ENCODE assay signal across 9 cellular contexts in the genomic region with DNA sequence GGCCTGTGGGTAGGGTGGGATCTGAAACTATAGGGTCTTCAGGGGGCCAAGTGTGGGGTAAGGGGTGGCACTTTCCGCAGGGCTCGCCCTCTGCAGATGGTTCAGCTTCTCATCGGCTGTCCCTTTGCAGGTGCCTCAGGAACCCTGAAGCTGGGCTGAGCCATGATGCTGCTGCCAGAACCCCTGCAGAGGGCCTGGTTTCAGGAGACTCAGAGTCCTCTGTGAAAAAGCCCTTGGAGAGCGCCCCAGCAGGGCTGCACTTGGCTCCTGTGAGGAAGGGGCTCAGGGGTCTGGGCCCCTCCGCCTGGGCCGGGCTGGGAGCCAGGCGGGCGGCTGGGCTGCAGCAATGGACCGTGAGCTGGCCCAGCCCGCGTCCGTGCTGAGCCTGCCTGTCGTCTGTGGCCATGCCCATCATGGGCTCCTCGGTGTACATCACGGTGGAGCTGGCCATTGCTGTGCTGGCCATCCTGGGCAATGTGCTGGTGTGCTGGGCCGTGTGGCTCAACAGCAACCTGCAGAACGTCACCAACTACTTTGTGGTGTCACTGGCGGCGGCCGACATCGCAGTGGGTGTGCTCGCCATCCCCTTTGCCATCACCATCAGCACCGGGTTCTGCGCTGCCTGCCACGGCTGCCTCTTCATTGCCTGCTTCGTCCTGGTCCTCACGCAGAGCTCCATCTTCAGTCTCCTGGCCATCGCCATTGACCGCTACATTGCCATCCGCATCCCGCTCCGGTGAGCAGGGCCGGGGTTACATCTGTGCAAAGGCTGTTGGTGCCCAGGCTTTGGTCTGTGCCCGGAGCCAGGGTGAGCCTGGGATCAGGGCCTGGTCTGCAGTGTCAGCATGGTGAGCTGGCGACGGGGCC. TPM values are rescaled to one million over a fixed set of nuclear protein-coding genes. Genes with fewer than 3 reads are reported as not detected.
DNase-seq lines count a peak whose midpoint lies in the region; ATAC-seq, FAIRE-seq and TF ChIP-seq lines count a peak whose summit lies in the region.
"Had no signal": no experiment of that assay in that cellular context is flagged by ENCODE, and none has a peak within 500 bp of the region (broad histone marks: within the 10 kb centered on the region; RNA-seq: fewer than 3 reads in every experiment).

No MANE protein-coding gene starts in this region.

- RAD21 ChIA-PET in GM12878 (lab: Charles Lee; ENCODE audit: unreplicated experiment) = interaction anchor here (0.6 to 8.1 kb wide), 4 partner anchors 8 to 90 kb away, joined by 3 to 111 read pairs (median 5); no protein-coding TSS in a partner anchor

- peaks cover 74% of the 10 kb centered on the region for H3K79me2 ChIP-seq in GM12878 (ENCODE audit: control insufficient read depth, insufficient read depth, low read length)

- H3K23ac ChIP-seq in IMR-90 (ENCODE audit: low read depth, low read length) = no peak overlapping the region

- H4K91ac ChIP-seq in IMR-90 (ENCODE audit: insufficient read depth, low read depth, low read length) = no peak overlapping the region

- peak overlapping the region in 2 of 3 donors; percentile 88 to 92 for H3K27ac Mint-ChIP-seq in CD4-positive, CD25-positive, alpha-beta regulatory T cell
- H3K27ac Mint-ChIP-seq in natural killer cell = peak overlapping the region; percentile 91 to 93
- H3K27ac Mint-ChIP-seq: nephron progenitor cell had no signal

- H3K56ac ChIP-seq in IMR-90 (ENCODE audit: extremely low read depth, insufficient read depth, low read length) = no peak overlapping the region

- H4K20me1 ChIP-seq in IMR-90 (ENCODE audit: insufficient read depth, low read length) (no peaks in the 10 kb centered on the region; the same call in 1 of the 2 replicates), GM12878 (ENCODE audit: control insufficient read depth, insufficient read depth) (no peaks in the 10 kb centered on the region)

- WGBS in IMR-90 (ENCODE audit: extremely low coverage in 2 of 2, insufficient read length in 1 of 2), 2 experiments = 92% methylated on average over 36 of the region's 36 CpGs; no CpG with 5 or more reads in 1 of the 2 experiments
- WGBS in GM12878 (ENCODE audit: insufficient coverage, insufficient replicate concordance, low lambda C conversion rate, missing lambda C conversion rate) = 89% methylated on average over 33 of the region's 36 CpGs

- H3K27me3 Mint-ChIP-seq in CD4-positive, CD25-positive, alpha-beta regulatory T cell = peaks cover 2% of the 10 kb centered on the region
- H3K27me3 Mint-ChIP-seq in natural killer cell (ENCODE audit: low read depth in 2 of 2) = no peaks in the 10 kb centered on the region

- CTCF ChIA-PET in IMR-90 (lab: Yijun Ruan, JAX) = no interaction called here
- CTCF ChIA-PET in GM12878 (lab: Yijun Ruan, JAX) = interaction anchor here (1.9 to 19.9 kb wide), 3 partner anchors 9 to 88 kb away, joined by 9 to 332 read pairs (median 9); no protein-coding TSS in a partner anchor

- TF ChIP-seq EP300 in GM12878 (IDR thresholded peaks at IDR 0.05; ENCODE audit: borderline replicate concordance in 1 of 2, control insufficient read depth in 1 of 2, low read depth in 2 of 2, low read length in 2 of 2) = no peak

- BruUV-seq in IMR-90 (replicated peaks; lab: Mats Ljungman, UMichigan) (no TSS peak), GM12878 (replicated peaks; lab: Mats Ljungman, UMichigan) (TSS peak; percentile 91)

- H2AFZ ChIP-seq in IMR-90 (replicated peaks; ENCODE audit: low read length, poor library complexity) = peak overlapping the region; percentile 73
- no peak overlapping the region for H2AFZ ChIP-seq in GM12878 (ENCODE audit: control insufficient read depth, low read depth, low read length)

- intact Hi-C loops in IMR-90 (cut with micrococcal nuclease) (no loop called here), GM12878 (cut with micrococcal nuclease; ENCODE audit: unreplicated experiment) (loop anchor here (10.0 kb wide), 1 partner anchor 108 kb away; no protein-coding TSS in a partner anchor), natural killer cell (cut with micrococcal nuclease) (no loop called here)

- H3K4me3 ChIP-seq in CD4-positive, CD25-positive, alpha-beta regulatory T cell (ENCODE audit: low read depth, low read length) = no peak overlapping the region
- H3K4me3 ChIP-seq in IMR-90 (ENCODE audit: insufficient read depth, low read depth, low read length) (no peak overlapping the region), GM12878 (peak overlapping the region; percentile 56; the same call in 1 of the 2 replicates), coronary artery (no peak overlapping the region)

- H3K4me3 Mint-ChIP-seq in CD4-positive, CD25-positive, alpha-beta regulatory T cell = peak overlapping the region in 2 of 4 donors; percentile 79 to 85
- H3K4me3 Mint-ChIP-seq in natural killer cell = no peak overlapping the region
- H3K4me3 Mint-ChIP-seq: nephron progenitor cell had no signal

- POLR2A ChIA-PET in IMR-90 (lab: Charles Lee; ENCODE audit: unreplicated experiment) (no interaction called here), GM12878 (lab: Charles Lee) (interaction anchor here (0.5 to 3.6 kb wide), 6 partner anchors 34 to 145 kb away, joined by 3 to 48 read pairs (median 4); no protein-coding TSS in a partner anchor)

- no peak overlapping the region for H3K14ac ChIP-seq in IMR-90 (replicated peaks; ENCODE audit: low read depth, low read length)

- in situ Hi-C loops in IMR-90 (cut with MboI; ENCODE audit: low sequenced_read_pairs) = no loop called here
- in situ Hi-C loops in GM12878 (cut with MboI) = loop anchor here (5.0 kb wide), 1 partner anchor 84 kb away; no protein-coding TSS in a partner anchor

- H3K9ac ChIP-seq in IMR-90 (ENCODE audit: low read depth, low read length) (no peak overlapping the region), GM12878 (ENCODE audit: control insufficient read depth, insufficient read depth, low read length) (peak overlapping the region; percentile 59)

- no peak overlapping the region for H3K4me2 ChIP-seq in IMR-90 (ENCODE audit: low read depth, low read length)
- peak overlapping the region; percentile 83 for H3K4me2 ChIP-seq in GM12878 (ENCODE audit: control insufficient read depth, insufficient read depth)

- ATAC-seq in CD4-positive, CD25-positive, alpha-beta regulatory T cell (ENCODE audit: low read depth in 2 of 2) = no peak
- ATAC-seq in IMR-90 (ENCODE audit: low read depth) (no peak), GM12878 (no peak), natural killer cell (no peak), HG02870 (IDR thresholded peaks at IDR 0.05; ENCODE audit: unreplicated experiment) (no peak), HG03196 (IDR thresholded peaks at IDR 0.05; ENCODE audit: unreplicated experiment) (no peak)

- H4K5ac ChIP-seq in IMR-90 (ENCODE audit: low read depth, low read length) = no peak overlapping the region

- no peak overlapping the region for H2BK120ac ChIP-seq in IMR-90 (ENCODE audit: low read depth, low read length)

- no peaks in the 10 kb centered on the region for H3K79me1 ChIP-seq in IMR-90 (ENCODE audit: low read depth in 1 of 2, low read length in 2 of 2)

- peak overlapping the region; percentile 97 for H3K27ac ChIP-seq in CD4-positive, CD25-positive, alpha-beta regulatory T cell (ENCODE audit: insufficient read depth, low read length, poor library complexity, severe bottlenecking)
- H3K27ac ChIP-seq in IMR-90 (ENCODE audit: insufficient read depth, low read length) (no peak overlapping the region), GM12878 (ENCODE audit: control insufficient read depth, insufficient read depth) (peak overlapping the region; percentile 90), coronary artery (peak overlapping the region in 1 of 2 donors; percentile 75)

- H3K18ac ChIP-seq in IMR-90 (ENCODE audit: low read depth, low read length) = no peak overlapping the region

- H2BK5ac ChIP-seq in IMR-90 (ENCODE audit: low read depth, low read length, poor library complexity, severe bottlenecking) = no peak overlapping the region

- peaks cover 100% of the 10 kb centered on the region for H3K4me1 ChIP-seq in CD4-positive, CD25-positive, alpha-beta regulatory T cell (ENCODE audit: control insufficient read depth, insufficient read depth, low read length, poor library complexity, severe bottlenecking)
- peaks cover 12% of the 10 kb centered on the region for H3K4me1 ChIP-seq in IMR-90 (ENCODE audit: control insufficient read depth, insufficient read depth, low read length)
- peaks cover 81% of the 10 kb centered on the region for H3K4me1 ChIP-seq in GM12878 (ENCODE audit: control insufficient read depth, insufficient read depth, low read length)

- peaks cover 2% of the 10 kb centered on the region for H3K9me1 ChIP-seq in IMR-90 (ENCODE audit: insufficient read depth, low read length)

- no peak overlapping the region for H2BK20ac ChIP-seq in IMR-90 (ENCODE audit: low read depth, low read length)

- no peak overlapping the region for H3K4ac ChIP-seq in IMR-90 (ENCODE audit: low read depth, low read length)

- no peak for DNase-seq in CD4-positive, CD25-positive, alpha-beta regulatory T cell
- no peak for DNase-seq in IMR-90
- DNase-seq in GM12878 (ENCODE audit: low read depth, low spot score) = no peak
- no peak for DNase-seq in natural killer cell
- DNase-seq in coronary artery (ENCODE audit: low spot score) = no peak
- no peak for DNase-seq in stimulated activated CD4-positive, alpha-beta T cell treated with anti-CD3 and anti-CD28 coated beads, Interleukin-4, amount 100 ng/mL, for 4 hours
- DNase-seq: nephron progenitor cell had no signal

- no peaks in the 10 kb centered on the region for H3K9me3 ChIP-seq in CD4-positive, CD25-positive, alpha-beta regulatory T cell (ENCODE audit: control insufficient read depth in 2 of 2, low read length in 2 of 2)
- H3K9me3 ChIP-seq in IMR-90 (ENCODE audit: control insufficient read depth, insufficient read depth, low read length) = no peaks in the 10 kb centered on the region
- H3K9me3 ChIP-seq in GM12878 (replicated peaks; ENCODE audit: control insufficient read depth, insufficient read depth, low read length) = no peaks in the 10 kb centered on the region

- H3K36me3 Mint-ChIP-seq in CD4-positive, CD25-positive, alpha-beta regulatory T cell = peaks cover 23% of the 10 kb centered on the region
- H3K36me3 Mint-ChIP-seq in natural killer cell = no peaks in the 10 kb centered on the region

- peak overlapping the region; percentile 46; the same call in 1 of the 2 replicates for H2AK5ac ChIP-seq in IMR-90 (ENCODE audit: low read depth, low read length)

- dilution Hi-C loops in IMR-90 (cut with HindIII; ENCODE audit: low sequenced_read_pairs, unreplicated experiment) = no loop called here

- TF ChIP-seq CTCF in IMR-90 (conservative IDR thresholded peaks at IDR 0.05; ENCODE audit: low read depth, low read length) (no peak), GM12878 (IDR thresholded peaks at IDR 0.05 in 2 of 3, conservative IDR thresholded peaks at IDR 0.05 in 1 of 3; ENCODE audit: control insufficient read depth in 2 of 3, extremely low read depth in 1 of 3, insufficient read depth in 1 of 3, low read depth in 3 of 3, low read length in 3 of 3) (no peak), natural killer cell (IDR thresholded peaks at IDR 0.05) (no peak), coronary artery (IDR thresholded peaks at IDR 0.05) (no peak)

- H3K27me3 ChIP-seq in CD4-positive, CD25-positive, alpha-beta regulatory T cell (ENCODE audit: control insufficient read depth, insufficient read depth, low read length) = no peaks in the 10 kb centered on the region
- H3K27me3 ChIP-seq in IMR-90 (ENCODE audit: control insufficient read depth, insufficient read depth, low read length) (peaks cover 2% of the 10 kb centered on the region; the same call in 1 of the 2 replicates), GM12878 (replicated peaks in 1 of 2; ENCODE audit: control insufficient read depth in 2 of 2, insufficient read depth in 2 of 2, low read length in 1 of 2) (no peaks in the 10 kb centered on the region)

- peaks cover 12 to 98% (median 52%) of the 10 kb centered on the region in 4 donors for H3K4me1 Mint-ChIP-seq in CD4-positive, CD25-positive, alpha-beta regulatory T cell
- H3K4me1 Mint-ChIP-seq in natural killer cell = peaks cover 36 to 63% of the 10 kb centered on the region in 2 donors

- SMC1A ChIA-PET in GM12878 (lab: Charles Lee; ENCODE audit: uncharacterized antibody, unreplicated experiment) = interaction anchor here (1.6 to 10.4 kb wide), 4 partner anchors 34 to 77 kb away, joined by 3 to 122 read pairs (median 10); no protein-coding TSS in a partner anchor

- TF ChIP-seq RAD21 in IMR-90 (IDR thresholded peaks at IDR 0.05; ENCODE audit: low read length) (no peak), GM12878 (IDR thresholded peaks at IDR 0.05; ENCODE audit: insufficient read depth, low read depth, low read length) (no peak)

- H3K9me3 Mint-ChIP-seq in CD4-positive, CD25-positive, alpha-beta regulatory T cell = no peaks in the 10 kb centered on the region
- H3K9me3 Mint-ChIP-seq in natural killer cell = no peaks in the 10 kb centered on the region
- H3K9me3 Mint-ChIP-seq: nephron progenitor cell had no signal

- peak overlapping the region; percentile 89 for H2AK9ac ChIP-seq in IMR-90 (replicated peaks; ENCODE audit: low read depth, low read length, poor library complexity)

- no peak overlapping the region for H4K8ac ChIP-seq in IMR-90 (ENCODE audit: low read depth in 2 of 2, low read length in 2 of 2)

- H2BK15ac ChIP-seq in IMR-90 (ENCODE audit: low read depth, low read length) = no peak overlapping the region

- peaks cover 29% of the 10 kb centered on the region for H3K36me3 ChIP-seq in CD4-positive, CD25-positive, alpha-beta regulatory T cell (ENCODE audit: control insufficient read depth, insufficient read depth, low read length)
- H3K36me3 ChIP-seq in IMR-90 (ENCODE audit: control insufficient read depth, insufficient read depth, low read length) = no peaks in the 10 kb centered on the region
- H3K36me3 ChIP-seq in GM12878 (ENCODE audit: control insufficient read depth in 2 of 2, insufficient read depth in 2 of 2, low read length in 1 of 2) = peaks cover 0 to 16% of the 10 kb centered on the region in 2 experiments; a peak in 3 of 4 replicates

- no peak for FAIRE-seq in GM12878 (lab: Jason Lieb, UNC)

- TF ChIP-seq POLR2A in IMR-90 (IDR thresholded peaks at IDR 0.05; ENCODE audit: low read depth, low read length) (no peak), GM12878 (IDR thresholded peaks at IDR 0.05; ENCODE audit: low read depth, low read length) (no peak)

RNA-seq across cellular contexts. Expression of a gene that starts 5.8 kb away (rescaled TPM):
- 31.2 TPM for total RNA-seq in CD4-positive, CD25-positive, alpha-beta regulatory T cell
- polyA plus RNA-seq in CD4-positive, CD25-positive, alpha-beta regulatory T cell = 100 to 1,000 TPM in 1 of 4 donors, 10 to 100 TPM in 3; 88.4 to 101 (median 94.5) TPM
- 0.28 and 0.36 TPM in 2 replicates for total RNA-seq in IMR-90 (2012; rRNA removed)
- 0.76 and 1.1 TPM in 2 replicates for polyA plus RNA-seq in IMR-90 (2012; rRNA removed)
- polyA plus RNA-seq in IMR-90 (2012; cell fraction: cytosol; rRNA removed) = 1.3 and 1.6 TPM in 2 replicates
- 2.9 and 7.6 TPM in 2 replicates for polyA plus RNA-seq in IMR-90 (2012; cell fraction: nucleus; rRNA removed; ENCODE audit: low replicate concordance)
- 55.4 and 60.9 TPM in 2 replicates for total RNA-seq in GM12878 (2013; cell fraction: nucleolus; rRNA removed)
- 27.4 and 28.5 TPM in 2 replicates for total RNA-seq in GM12878 (2014; rRNA removed)
- 10.5 and 10.9 TPM in 2 replicates for total RNA-seq in GM12878 (2014; rRNA removed; fragmentation: Illumina TruSeq; extraction: Trizol)
- total RNA-seq in GM12878 (2021) = 22.9 and 23.6 TPM in 2 replicates
- polyA plus RNA-seq in GM12878 (2011; ENCODE audit: low read depth) = 9.5 TPM
- polyA plus RNA-seq in GM12878 (2011; rRNA removed) = 16.2 and 31.2 TPM in 2 replicates
- 49.3 and 77.4 TPM in 2 replicates for polyA plus RNA-seq in GM12878 (2011; cell fraction: cytosol; rRNA removed)
- polyA plus RNA-seq in GM12878 (2011; cell fraction: nucleus; rRNA removed) = 45.4 and 47.1 TPM in 2 replicates
- 22.8 and 28.8 TPM in 2 replicates for polyA plus RNA-seq in GM12878 (2012)
- 4.6 and 15.9 TPM in 2 replicates for polyA plus RNA-seq in GM12878 (2014; fragmentation: Illumina TruSeq; extraction: Trizol)
- polyA plus RNA-seq in GM12878 (2014; fragmentation: Nextera tagmentation; extraction: Ambion mirVana) = 1 to 10 TPM in 1 of 2 experiments, under 1 TPM in 1; 0.69 to 1.6 TPM
- polyA plus RNA-seq in GM12878 (2014; rRNA removed) = 29.6 and 30.5 TPM in 2 replicates
- polyA plus RNA-seq in GM12878 (2016; fragmentation: Nextera tagmentation; extraction: Ambion mirVana) = 10 to 100 TPM; 15.8 to 20.6 TPM
- polyA minus RNA-seq in GM12878 (2011; rRNA and poly(A)+ RNA removed) = 38.3 and 56.7 TPM in 2 replicates
- 11.3 and 12.3 TPM in 2 replicates for polyA minus RNA-seq in GM12878 (2011; cell fraction: cytosol; rRNA and poly(A)+ RNA removed)
- 15.4 and 23.7 TPM in 2 replicates for polyA minus RNA-seq in GM12878 (2011; cell fraction: nucleus; rRNA and poly(A)+ RNA removed)
- total RNA-seq in natural killer cell = 10 to 100 TPM; 11.0 to 15.0 (median 11.7) TPM
